8 cellular contexts compared by ENCODE assay signal in genomic region chr2:192029089-192029488, GRCh38.
A peak's percentile ranks its signal among the peaks of the same experiment; 100 is the strongest.
DNase-seq lines count a peak whose midpoint lies in the region; ATAC-seq, FAIRE-seq and TF ChIP-seq lines count a peak whose summit lies in the region.

No MANE protein-coding gene starts in this region.

- in situ Hi-C loops in K562 (cut with MboI), result no loop called here

- DNase-seq in A673 (ENCODE audit: low spot score) (peak; percentile 53), K562 (ENCODE audit: extremely low read depth in 1 of 4, low spot score in 3 of 4) (peak; percentile 27 to 69 (median 54)), dedifferentiated amniotic fluid mesenchymal stem cell (ENCODE audit: extremely low spot score) (no peak), left ventricle myocardium superior (no peak), GM19239 (ENCODE audit: insufficient read length, low spot score) (no peak), RCC 7860 (ENCODE audit: low spot score) (no peak)

- peak; percentile 39 to 63 for TF ChIP-seq RAD21 in K562 (CRISPR knock-in tag; conservative IDR thresholded peaks at IDR 0.05 in 1 of 2, IDR thresholded peaks at IDR 0.05 in 1 of 2)

- no peak for TF ChIP-seq POLR2A in K562 (conservative IDR thresholded peaks at IDR 0.05)

- H3K36me3 ChIP-seq in A673 (ENCODE audit: insufficient read depth, low read length, poor library complexity, severe bottlenecking), result no peaks in the 10 kb centered on the region
- H3K36me3 ChIP-seq in K562 (ENCODE audit: control insufficient read depth, insufficient read depth, low read length), result no peaks in the 10 kb centered on the region

- POLR2A ChIA-PET in A673 (lab: Charles Lee; ENCODE audit: low non-redundant PET) (no interaction called here), K562 (lab: Yijun Ruan, JAX) (no interaction called here)

- 0 out of 2 replicates have a peak, but pooled peaks have one; percentile 34 for TF ChIP-seq CTCF in A673 (conservative IDR thresholded peaks at IDR 0.05; ENCODE audit: low read depth, low read length)
- TF ChIP-seq CTCF in K562 (IDR thresholded peaks at IDR 0.05 in 2 of 3, conservative IDR thresholded peaks at IDR 0.05 in 1 of 3; ENCODE audit: insufficient read depth in 2 of 3, low read depth in 1 of 3, low read length in 3 of 3), result peak; percentile 55 to 62 (median 57)

- no peak overlapping the region for H3K4me3 ChIP-seq in A673 (ENCODE audit: low read depth, low read length, poor library complexity, severe bottlenecking)
- no peak overlapping the region for H3K4me3 ChIP-seq in K562

- H3K79me2 ChIP-seq in K562 (ENCODE audit: control insufficient read depth, insufficient read depth, low read length), result no peaks in the 10 kb centered on the region

- no peak overlapping the region for H3K4me2 ChIP-seq in K562 (ENCODE audit: insufficient read depth, low read length)

- H3K9ac ChIP-seq in K562 (ENCODE audit: insufficient read depth in 1 of 2, low read depth in 2 of 2, low read length in 2 of 2), result no peak overlapping the region

- CTCF ChIA-PET in A673 (lab: Charles Lee) (interaction anchor here (1.0 kb wide), 1 partner anchor 217 kb away, joined by 3 read pairs; no protein-coding TSS in a partner anchor), K562 (lab: Yijun Ruan, JAX; ENCODE audit: low intra/inter-chr PET ratio) (no interaction called here)

- intact Hi-C loops in A673 (cut with micrococcal nuclease; ENCODE audit: unreplicated experiment), result no loop called here
- intact Hi-C loops in K562 (cut with micrococcal nuclease), result loop anchor here (10.0 kb wide), 1 partner anchor 164 kb away; no protein-coding TSS in a partner anchor
- intact Hi-C loops in left ventricle myocardium superior (cut with micrococcal nuclease), result no loop called here

- H3K9me1 ChIP-seq in K562 (ENCODE audit: control insufficient read depth, insufficient read depth, low read length), result no peaks in the 10 kb centered on the region

- H3K27ac ChIP-seq in A673 (ENCODE audit: low read depth, low read length, poor library complexity, severe bottlenecking) (no peak overlapping the region), K562 (ENCODE audit: extremely low read depth, low read depth, low read length) (no peak overlapping the region)

- peaks cover 20% of the 10 kb centered on the region for H3K4me1 ChIP-seq in A673 (ENCODE audit: insufficient read depth, low read length, poor library complexity, severe bottlenecking)
- no peaks in the 10 kb centered on the region; a peak in 1 of 5 replicates for H3K4me1 ChIP-seq in K562 (replicated peaks in 1 of 2; ENCODE audit: control insufficient read depth in 2 of 2, insufficient read depth in 2 of 2, low read length in 2 of 2)

- WGBS in K562 (ENCODE audit: insufficient coverage, low coverage, missing lambda C conversion rate), result 17% methylated on average over 2 of the region's 2 CpGs

- H3K9me3 ChIP-seq in A673 (ENCODE audit: low read depth, low read length, poor library complexity, severe bottlenecking), result no peaks in the 10 kb centered on the region
- no peaks in the 10 kb centered on the region for H3K9me3 ChIP-seq in K562 (replicated peaks; ENCODE audit: control insufficient read depth, insufficient read depth, low read depth, low read length)

- no peaks in the 10 kb centered on the region for H3K27me3 ChIP-seq in A673 (replicated peaks; ENCODE audit: insufficient read depth, low read depth, low read length, poor library complexity)
- H3K27me3 ChIP-seq in K562 (ENCODE audit: control insufficient read depth in 2 of 2, insufficient read depth in 2 of 2, low read length in 2 of 2), result no peaks in the 10 kb centered on the region

- FAIRE-seq in K562 (lab: Jason Lieb, UNC), result peak; percentile 88
- FAIRE-seq in GM19239 (lab: Jason Lieb, UNC), result no peak
- FAIRE-seq in RCC 7860 (lab: Jason Lieb, UNC), result no peak

- H4K20me1 ChIP-seq in K562 (replicated peaks; ENCODE audit: control insufficient read depth, insufficient read depth, low read length), result no peaks in the 10 kb centered on the region

- no peak for TF ChIP-seq EP300 in K562 (IDR thresholded peaks at IDR 0.05; ENCODE audit: low read length)

- BruUV-seq in A673 (replicated peaks; lab: Mats Ljungman, UMichigan) (no TSS peak), K562 (replicated peaks; lab: Mats Ljungman, UMichigan) (no TSS peak)

- no peak overlapping the region for H2AFZ ChIP-seq in K562 (ENCODE audit: low read depth, low read length)

- peak; percentile 62 for ATAC-seq in GM18867 (IDR thresholded peaks at IDR 0.05; ENCODE audit: unreplicated experiment)
- peak; percentile 93 for ATAC-seq in HG03159 (IDR thresholded peaks at IDR 0.05; ENCODE audit: unreplicated experiment)
- ATAC-seq in K562, result peak; percentile 99
- ATAC-seq in left ventricle myocardium superior, result no peak

TF ChIP-seq in K562, 482 proteins besides CTCF, POLR2A, EP300 and RAD21:
- TF ChIP-seq DMBX1 (CRISPR knock-in tag; IDR thresholded peaks at IDR 0.05; ENCODE audit: borderline replicate concordance), result no peak
- TF ChIP-seq RUNX1 (IDR thresholded peaks at IDR 0.05; ENCODE audit: low read depth), result no peak
- peak; percentile 25; the same call in 1 of the 2 replicates for TF ChIP-seq SMC3 (conservative IDR thresholded peaks at IDR 0.05; ENCODE audit: insufficient read depth, low read depth, low read length)
- TF ChIP-seq JUND (IDR thresholded peaks at IDR 0.05; ENCODE audit: borderline replicate concordance, low read depth, low read length), result peak; percentile 7; the same call in 1 of the 2 replicates
- no peak for TF ChIP-seq JUND (tag; IDR thresholded peaks at IDR 0.05; ENCODE audit: borderline replicate concordance, low read depth, low read length)
- no peak for TF ChIP-seq CHD4 (IDR thresholded peaks at IDR 0.05; ENCODE audit: insufficient read depth, insufficient replicate concordance, low read depth, low read length, poor library complexity, severe bottlenecking)
- no peak for TF ChIP-seq TCF15 (CRISPR knock-in tag; IDR thresholded peaks at IDR 0.05)
- no peak for TF ChIP-seq ZNF24 (IDR thresholded peaks at IDR 0.05)
- TF ChIP-seq CHAMP1 (IDR thresholded peaks at IDR 0.05), result peak; percentile 58; the same call in 1 of the 2 replicates
- 0 out of 2 replicates have a peak, but pooled peaks have one; percentile 6 for TF ChIP-seq DEAF1 (CRISPR knock-in tag; IDR thresholded peaks at IDR 0.05)
- peak in 2 of 3 experiments; percentile 23 to 65 for TF ChIP-seq YY1 (IDR thresholded peaks at IDR 0.05; ENCODE audit: borderline replicate concordance in 1 of 3, control insufficient read depth in 1 of 3, extremely low read depth in 1 of 3, insufficient read depth in 3 of 3, insufficient read length in 1 of 3, insufficient replicate concordance in 2 of 3, low read depth in 1 of 3, low read length in 2 of 3)
- no peak for TF ChIP-seq EWSR1 (IDR thresholded peaks at IDR 0.05; ENCODE audit: borderline replicate concordance, low read depth, partially characterized antibody)
- no peak for TF ChIP-seq NR2C1 (IDR thresholded peaks at IDR 0.05)
- TF ChIP-seq NR2C1 (tag; IDR thresholded peaks at IDR 0.05), result no peak
- no peak for TF ChIP-seq SP2 (IDR thresholded peaks at IDR 0.05; ENCODE audit: extremely low read depth, low read depth, low read length, poor library complexity, severe bottlenecking)
- TF ChIP-seq KHSRP (IDR thresholded peaks at IDR 0.05), result no peak
- TF ChIP-seq ZNF282 (CRISPR knock-in tag; IDR thresholded peaks at IDR 0.05), result no peak
- no peak for TF ChIP-seq HMG20B (CRISPR knock-in tag; IDR thresholded peaks at IDR 0.05)

Comparison
In these comparisons a context has a peak if more than half of its experiments do, and no peak if none do; other contexts are left out.
1. DNase-seq: peak in A673 (single experiment) and K562 (4 of 4); none in dedifferentiated amniotic fluid mesenchymal stem cell (single experiment), left ventricle myocardium superior (single experiment), GM19239 (single experiment) and RCC 7860 (single experiment).